ENCODE assay signal across 9 cellular contexts in the genomic region with DNA sequence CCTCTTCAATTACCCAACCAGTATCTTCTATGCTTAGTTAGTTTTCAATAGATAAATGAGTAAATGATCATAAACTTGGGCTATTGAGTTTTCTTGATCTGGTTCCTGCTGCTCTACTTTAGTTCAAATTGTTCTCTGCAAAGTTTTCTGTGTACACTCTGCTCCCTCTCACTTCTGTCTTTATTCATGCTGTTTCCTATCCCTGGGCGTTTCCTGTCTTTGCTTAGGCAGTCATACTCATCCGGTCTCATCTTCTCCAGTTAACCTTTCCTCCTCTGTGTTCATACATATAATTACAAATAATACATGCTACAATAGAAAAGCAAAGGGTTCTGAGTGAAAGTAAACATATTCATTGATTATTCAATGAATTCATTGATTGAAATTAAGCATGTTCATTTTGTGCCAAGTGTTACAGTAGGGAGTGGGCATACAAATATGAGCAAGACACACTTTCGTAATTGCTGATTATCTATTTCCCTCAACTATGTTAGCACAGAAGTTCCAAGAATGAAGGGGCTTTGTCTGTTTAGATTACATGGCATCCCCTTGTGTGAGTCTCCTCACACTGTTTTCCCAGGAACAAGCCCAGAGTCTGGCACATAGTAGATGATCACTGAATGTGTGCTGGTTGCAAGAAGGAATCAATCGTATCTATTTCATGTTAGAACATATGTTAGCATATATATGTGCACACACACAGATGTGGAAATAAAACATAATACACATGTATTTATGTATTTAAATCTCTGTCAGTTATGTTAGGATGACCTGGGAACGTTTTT. TPM values are rescaled to one million over a fixed set of nuclear protein-coding genes. Genes with fewer than 3 reads are reported as not detected.
A peak's percentile ranks its signal among the peaks of the same experiment; 100 is the strongest.
DNase-seq lines count a peak whose midpoint lies in the region; ATAC-seq and TF ChIP-seq lines count a peak whose summit lies in the region.
"Had no signal": no experiment of that assay in that cellular context is flagged by ENCODE, and none has a peak within 500 bp of the region (broad histone marks: within the 10 kb centered on the region; RNA-seq: fewer than 3 reads in every experiment).

No MANE protein-coding gene starts in this region.

- in situ Hi-C loops in GM13976 (cut with MboI; ENCODE audit: low sequenced_read_pairs, unreplicated experiment): no loop called here

- no peak overlapping the region for H3K27ac ChIP-seq in Karpas-422 (ENCODE audit: low read length)

- no peak for TF ChIP-seq CTCF in progenitor cell of endocrine pancreas (IDR thresholded peaks at IDR 0.05; ENCODE audit: unreplicated experiment)
- no peak for TF ChIP-seq CTCF in GM13976 (IDR thresholded peaks at IDR 0.05; ENCODE audit: borderline replicate concordance, control extremely low read depth, extremely low read depth, insufficient read depth, missing control alignments)

- H3K4me1 ChIP-seq in Karpas-422 (ENCODE audit: low read length): peaks cover 14% of the 10 kb centered on the region

- H3K4me3 ChIP-seq in Karpas-422 (ENCODE audit: low read length): peak overlapping the region; percentile 81

- no peaks in the 10 kb centered on the region for H4K20me1 ChIP-seq in Karpas-422 (ENCODE audit: insufficient read depth, low read depth, low read length)

- DNase-seq in NCI-H526 (lab: John Stamatoyannopoulos, UW): peak; percentile 5 to 23
- DNase-seq in NCI-H526 treated with DMSO at 0.1 percent for 48 hours (lab: John Stamatoyannopoulos, UW): no peak
- DNase-seq in Karpas-422: peak; percentile 49
- no peak for DNase-seq in central memory CD8-positive, alpha-beta T cell (ENCODE audit: low spot score in 2 of 2)
- DNase-seq in progenitor cell of endocrine pancreas (ENCODE audit: low spot score, unreplicated experiment): no peak
- DNase-seq in GM13976 (ENCODE audit: low spot score): no peak
- no peak for DNase-seq in dedifferentiated amniotic fluid mesenchymal stem cell (ENCODE audit: extremely low spot score)
- DNase-seq in HCEC 1CT: no peak
- DNase-seq: amniotic stem cell had no signal

- H3K79me2 ChIP-seq in Karpas-422 (ENCODE audit: low read length): peaks cover 7% of the 10 kb centered on the region

- 0 out of 2 replicates have a peak, but pooled peaks cover 3% of the 10 kb centered on the region for H3K9me2 ChIP-seq in Karpas-422 (replicated peaks; ENCODE audit: insufficient read depth, low read length)

- H3K36me3 ChIP-seq in Karpas-422 (ENCODE audit: insufficient read depth, low read length): no peaks in the 10 kb centered on the region

- peak overlapping the region; percentile 65 for H3K4me2 ChIP-seq in Karpas-422 (ENCODE audit: low read depth, low read length, poor library complexity, severe bottlenecking)

- peaks cover 10% of the 10 kb centered on the region for H3K36me3 Mint-ChIP-seq in central memory CD8-positive, alpha-beta T cell (ENCODE audit: insufficient read depth)
- H3K36me3 Mint-ChIP-seq in progenitor cell of endocrine pancreas (ENCODE audit: insufficient read depth): peaks cover 2% of the 10 kb centered on the region

- H2AFZ ChIP-seq in Karpas-422 (ENCODE audit: low read length): no peak overlapping the region

- H3K4me1 Mint-ChIP-seq in central memory CD8-positive, alpha-beta T cell: peaks cover 11% of the 10 kb centered on the region
- H3K4me1 Mint-ChIP-seq in progenitor cell of endocrine pancreas (ENCODE audit: low read depth): peaks cover 7% of the 10 kb centered on the region

- H3K9me3 Mint-ChIP-seq in central memory CD8-positive, alpha-beta T cell: no peaks in the 10 kb centered on the region
- H3K9me3 Mint-ChIP-seq in progenitor cell of endocrine pancreas (ENCODE audit: low read depth): peaks cover 9% of the 10 kb centered on the region

- peak overlapping the region; percentile 50 for H3K4me3 Mint-ChIP-seq in central memory CD8-positive, alpha-beta T cell
- peak overlapping the region; percentile 86 for H3K4me3 Mint-ChIP-seq in progenitor cell of endocrine pancreas (ENCODE audit: low read depth)

- peak overlapping the region; percentile 83 for H3K9ac ChIP-seq in Karpas-422 (ENCODE audit: low read length)

- ATAC-seq in central memory CD8-positive, alpha-beta T cell (replicated peaks; ENCODE audit: extremely low read depth, poor library complexity, severe bottlenecking): peak; percentile 52

- peak overlapping the region; percentile 88 for H3K27ac Mint-ChIP-seq in central memory CD8-positive, alpha-beta T cell (ENCODE audit: low read depth)
- H3K27ac Mint-ChIP-seq in progenitor cell of endocrine pancreas: no peak overlapping the region

- no peaks in the 10 kb centered on the region for H3K27me3 Mint-ChIP-seq in central memory CD8-positive, alpha-beta T cell
- no peaks in the 10 kb centered on the region for H3K27me3 Mint-ChIP-seq in progenitor cell of endocrine pancreas

- no peaks in the 10 kb centered on the region for H3K27me3 ChIP-seq in Karpas-422 (ENCODE audit: low read length)

- peaks cover 6% of the 10 kb centered on the region; the same call in 1 of the 2 replicates for H3K9me3 ChIP-seq in Karpas-422 (ENCODE audit: low read length)

RNA-seq across cellular contexts. Expression of gene RAB39B, which starts 1.1 kb away (rescaled TPM):
- total RNA-seq in Karpas-422 (2014; rRNA removed; shearing (Covaris generic); ENCODE audit: low replicate concordance): 9.7 and 14.3 TPM in 2 replicates
- 4.6 and 4.8 TPM in 2 replicates for total RNA-seq in progenitor cell of endocrine pancreas

RNA-seq across cellular contexts. Expression of gene VBP1, which starts 46.9 kb away (rescaled TPM):
- 28.8 and 58.4 TPM in 2 replicates for total RNA-seq in Karpas-422 (2014; rRNA removed; shearing (Covaris generic); ENCODE audit: low replicate concordance)
- 50.8 and 55.0 TPM in 2 replicates for total RNA-seq in progenitor cell of endocrine pancreas

Comparison
In these comparisons a context has a peak if more than half of its experiments do, and no peak if none do; other contexts are left out.
1. DNase-seq: peak in NCI-H526 (2 of 2) and Karpas-422 (single experiment); none in NCI-H526 treated with DMSO at 0.1 percent for 48 hours (single experiment), central memory CD8-positive, alpha-beta T cell (0 of 2), progenitor cell of endocrine pancreas (single experiment), GM13976 (single experiment), dedifferentiated amniotic fluid mesenchymal stem cell (single experiment) and HCEC 1CT (single experiment).